In the genomic region with DNA sequence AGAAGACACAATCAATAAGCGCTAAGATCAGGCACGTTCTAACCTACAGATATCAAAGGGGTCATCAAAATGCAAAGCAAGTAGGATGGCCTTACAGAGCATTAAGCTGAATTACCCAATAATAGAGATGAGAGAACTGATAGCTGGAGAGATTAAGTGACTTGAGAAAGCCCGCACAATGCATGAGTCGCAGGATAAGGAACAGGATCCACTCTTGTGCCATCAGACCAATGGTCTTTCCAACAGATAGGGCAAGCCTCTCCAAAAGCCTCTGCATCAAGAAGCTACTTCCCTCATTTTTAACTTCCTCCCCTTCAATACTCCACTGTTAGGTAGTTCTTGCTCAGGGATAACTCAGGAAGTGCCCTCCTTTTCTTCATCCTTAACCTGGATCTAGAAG, we compare ENCODE assay signal across 1 cellular context.
TF ChIP-seq lines count a peak whose summit lies in the region.

No MANE protein-coding gene starts in this region.

TF ChIP-seq in endothelial cell of umbilical vein, 7 proteins besides CTCF, POLR2A, EP300 and RAD21 (continued from another document):
- TF ChIP-seq JUN (IDR thresholded peaks at IDR 0.05; ENCODE audit: borderline replicate concordance, insufficient read depth, insufficient read length, low read depth) (no peak), POLR2AphosphoS5 (IDR thresholded peaks at IDR 0.05; ENCODE audit: insufficient read depth, low read depth, low read length) (no peak)
TF ChIP-seq in endothelial cell of umbilical vein: peak in this region for 1.
